In the genomic region with DNA sequence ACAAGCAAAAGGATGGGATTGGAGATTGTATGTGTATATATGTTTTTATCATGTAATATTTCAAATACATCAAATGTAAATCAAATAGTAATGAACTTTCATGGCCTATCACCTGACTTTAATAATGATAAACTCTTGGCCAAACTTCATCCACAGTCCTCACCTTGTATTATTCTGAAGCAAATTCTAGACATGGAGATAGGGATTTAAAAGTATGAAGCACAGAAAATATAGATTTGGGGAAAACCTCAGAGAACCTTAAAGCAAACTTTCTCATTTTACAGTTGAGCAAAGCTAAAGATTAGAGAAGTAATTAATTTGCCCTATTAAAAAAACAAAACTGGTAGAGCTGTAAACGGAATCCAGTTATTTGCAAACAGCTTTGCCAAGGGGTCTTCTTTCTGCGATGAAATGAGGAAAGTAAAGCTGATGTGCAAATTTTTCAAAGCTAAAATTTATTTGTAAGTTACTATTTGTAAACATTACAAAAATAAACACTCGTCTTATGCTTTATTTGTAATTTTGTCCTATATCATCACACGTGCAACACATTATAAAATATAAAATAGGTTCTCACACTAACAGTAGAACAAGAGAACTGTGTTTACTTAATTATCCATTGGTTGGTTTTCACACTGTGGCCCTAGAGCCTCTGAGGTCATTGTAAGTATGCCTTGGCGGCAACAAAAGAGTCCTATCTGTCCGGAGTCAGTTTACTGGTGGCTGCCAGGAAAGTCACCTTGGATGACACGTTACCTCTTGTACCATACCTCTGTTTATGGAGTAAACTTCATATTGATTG, we compare ENCODE assay signal across 14 cellular contexts. TPM values are rescaled to one million over a fixed set of nuclear protein-coding genes. Genes with fewer than 3 reads are reported as not detected.
DNase-seq lines count a peak whose midpoint lies in the region; ATAC-seq and TF ChIP-seq lines count a peak whose summit lies in the region.
"Had no signal": no experiment of that assay in that cellular context is flagged by ENCODE, and none has a peak within 500 bp of the region (broad histone marks: within the 10 kb centered on the region; RNA-seq: fewer than 3 reads in every experiment).

No MANE protein-coding gene starts in this region.

- ATAC-seq in CD8-positive, alpha-beta T cell, result no peak
- no peak for ATAC-seq in HG03108 (IDR thresholded peaks at IDR 0.05; ENCODE audit: unreplicated experiment)
- ATAC-seq in left colon, result no peak

- H3K4me3 ChIP-seq in CD8-positive, alpha-beta T cell (ENCODE audit: low read depth, low read length), result no peak overlapping the region
- H3K4me3 ChIP-seq in HL-60 (replicated peaks; ENCODE audit: insufficient read depth, low read length), result no peak overlapping the region
- no peak overlapping the region for H3K4me3 ChIP-seq in osteoblast (ENCODE audit: insufficient read depth, low read length)
- H3K4me3 ChIP-seq: esophagus muscularis mucosa had no signal

- peak overlapping the region; percentile 7 for H3K27ac Mint-ChIP-seq in CD8-positive, alpha-beta T cell
- peak overlapping the region; percentile 62 for H3K27ac Mint-ChIP-seq in chondrocyte (ENCODE audit: unreplicated experiment)
- H3K27ac Mint-ChIP-seq: stimulated activated naive CD8-positive, alpha-beta T cell treated with anti-CD3 and anti-CD28 coated beads, Interleukin-15, Interleukin-2, amounts not matched to agents 100 ng/mL and 50 ng/mL, for 24 hours had no signal

- no peaks in the 10 kb centered on the region for H3K9me3 ChIP-seq in CD8-positive, alpha-beta T cell (ENCODE audit: low read length)
- no peaks in the 10 kb centered on the region for H3K9me3 ChIP-seq in osteoblast (ENCODE audit: low read depth, low read length)
- H3K9me3 ChIP-seq: esophagus muscularis mucosa had no signal

- peak overlapping the region; percentile 37 for H3K4me2 ChIP-seq in osteoblast (ENCODE audit: insufficient read depth, low read length)

- DNase-seq in CD8-positive, alpha-beta T cell, result no peak
- DNase-seq in HL-60 (ENCODE audit: low read depth in 1 of 2, low spot score in 1 of 2) (no peak), chondrocyte (ENCODE audit: low spot score) (no peak), osteoblast (ENCODE audit: insufficient read length, low spot score, missing footprints) (no peak), COLO668 (lab: John Stamatoyannopoulos, UW; ENCODE audit: unreplicated experiment) (no peak), NCI-H345 treated with DMSO at 0.1 percent for 48 hours (lab: John Stamatoyannopoulos, UW; ENCODE audit: unreplicated experiment) (no peak), left colon (no peak)
- DNase-seq: NCI-H345, T-helper 9 cell had no signal

- no peaks in the 10 kb centered on the region for H3K4me1 ChIP-seq in CD8-positive, alpha-beta T cell (ENCODE audit: insufficient read depth, low read length)
- H3K4me1 ChIP-seq in osteoblast (ENCODE audit: insufficient read depth, low read length), result peaks cover 10% of the 10 kb centered on the region
- H3K4me1 ChIP-seq: esophagus muscularis mucosa had no signal

- no peak for TF ChIP-seq CTCF in CD8-positive, alpha-beta T cell (IDR thresholded peaks at IDR 0.05)
- TF ChIP-seq CTCF in HL-60 (IDR thresholded peaks at IDR 0.05; ENCODE audit: insufficient read depth, low read length) (no peak), chondrocyte (IDR thresholded peaks at IDR 0.05) (no peak), osteoblast (IDR thresholded peaks at IDR 0.05; ENCODE audit: extremely low read depth, low read depth, low read length) (no peak)

- no peaks in the 10 kb centered on the region for H3K79me2 ChIP-seq in osteoblast (ENCODE audit: insufficient read depth, low read length)

- no peaks in the 10 kb centered on the region for H3K27me3 ChIP-seq in CD8-positive, alpha-beta T cell (ENCODE audit: insufficient read depth, low read length)
- H3K27me3 ChIP-seq in HL-60 (ENCODE audit: insufficient read depth, poor library complexity, severe bottlenecking), result no peaks in the 10 kb centered on the region
- no peaks in the 10 kb centered on the region for H3K27me3 ChIP-seq in osteoblast (ENCODE audit: insufficient read depth, low read length)
- H3K27me3 ChIP-seq: esophagus muscularis mucosa had no signal

- H3K36me3 Mint-ChIP-seq in CD8-positive, alpha-beta T cell, result peaks cover 31% of the 10 kb centered on the region
- peaks cover 4% of the 10 kb centered on the region for H3K36me3 Mint-ChIP-seq in chondrocyte (ENCODE audit: low read depth)

- POLR2A ChIA-PET in CD8-positive, alpha-beta T cell (lab: Charles Lee), result no interaction called here

- H3K36me3 ChIP-seq in CD8-positive, alpha-beta T cell (ENCODE audit: insufficient read depth, low read length), result peaks cover 4% of the 10 kb centered on the region
- H3K36me3 ChIP-seq in osteoblast (ENCODE audit: insufficient read depth, low read length), result no peaks in the 10 kb centered on the region

- H3K27me3 Mint-ChIP-seq in CD8-positive, alpha-beta T cell (ENCODE audit: low read depth), result no peaks in the 10 kb centered on the region
- H3K27me3 Mint-ChIP-seq in chondrocyte (ENCODE audit: low read depth), result no peaks in the 10 kb centered on the region
- H3K27me3 Mint-ChIP-seq: activated CD4-positive, alpha-beta memory T cell treated with anti-CD3 and anti-CD28 coated beads, Interleukin-2, amount 10 ng/mL, durations not matched to agents 7 days and 5 days; stimulated activated naive CD8-positive, alpha-beta T cell treated with anti-CD3 and anti-CD28 coated beads, Interleukin-15, Interleukin-2, amounts not matched to agents 100 ng/mL and 50 ng/mL, for 24 hours had no signal

- no peak overlapping the region for H3K4me3 Mint-ChIP-seq in CD8-positive, alpha-beta T cell
- H3K4me3 Mint-ChIP-seq in chondrocyte (ENCODE audit: unreplicated experiment), result no peak overlapping the region
- H3K4me3 Mint-ChIP-seq: activated CD4-positive, alpha-beta memory T cell treated with anti-CD3 and anti-CD28 coated beads, Interleukin-2, amount 10 ng/mL, durations not matched to agents 7 days and 5 days; stimulated activated naive CD8-positive, alpha-beta T cell treated with anti-CD3 and anti-CD28 coated beads, Interleukin-15, Interleukin-2, amounts not matched to agents 100 ng/mL and 50 ng/mL, for 24 hours had no signal

- peak overlapping the region; percentile 38 for H2AFZ ChIP-seq in osteoblast (ENCODE audit: low read length)

- H4K20me1 ChIP-seq in osteoblast (ENCODE audit: insufficient read depth, low read length), result no peaks in the 10 kb centered on the region

- intact Hi-C loops in CD8-positive, alpha-beta T cell (cut with DNase I, micrococcal nuclease), result no loop called here
- intact Hi-C loops in left colon (cut with DNase I, micrococcal nuclease), result no loop called here

- CTCF ChIA-PET in CD8-positive, alpha-beta T cell (lab: Charles Lee), result no interaction called here

- H3K27ac ChIP-seq in CD8-positive, alpha-beta T cell (ENCODE audit: low read depth, low read length), result no peak overlapping the region
- H3K27ac ChIP-seq in HL-60 (replicated peaks) (peak overlapping the region; percentile 71), osteoblast (ENCODE audit: low read depth, low read length) (peak overlapping the region; percentile 87)
- H3K27ac ChIP-seq: C4-2B, esophagus muscularis mucosa had no signal

- no peaks in the 10 kb centered on the region for H3K4me1 Mint-ChIP-seq in CD8-positive, alpha-beta T cell (ENCODE audit: low read depth)
- peaks cover 19% of the 10 kb centered on the region for H3K4me1 Mint-ChIP-seq in chondrocyte (ENCODE audit: low read depth)

- H3K9me3 Mint-ChIP-seq in CD8-positive, alpha-beta T cell, result no peaks in the 10 kb centered on the region
- no peaks in the 10 kb centered on the region for H3K9me3 Mint-ChIP-seq in chondrocyte (ENCODE audit: low read depth)
- H3K9me3 Mint-ChIP-seq: activated CD4-positive, alpha-beta memory T cell treated with anti-CD3 and anti-CD28 coated beads, Interleukin-2, amount 10 ng/mL, durations not matched to agents 7 days and 5 days; stimulated activated naive CD8-positive, alpha-beta T cell treated with anti-CD3 and anti-CD28 coated beads, Interleukin-15, Interleukin-2, amounts not matched to agents 100 ng/mL and 50 ng/mL, for 24 hours had no signal

RNA-seq across cellular contexts. Expression of a gene that starts 20.0 kb away (rescaled TPM):
- under 1 TPM; 0.05 to 0.17 TPM for total RNA-seq in CD8-positive, alpha-beta T cell
- total RNA-seq in chondrocyte (1.3 to 2.1 TPM (median 2.0 TPM) in 3 replicates), osteoblast (1.8 and 2.1 TPM in 2 replicates), left colon (1 to 10 TPM in 1 of 2 donors, under 1 TPM in 1; 0.67 to 2.0 TPM)

RNA-seq across cellular contexts. Expression of a gene that starts 29.1 kb away (rescaled TPM):
- 10 to 100 TPM; 24.0 to 32.9 TPM for total RNA-seq in CD8-positive, alpha-beta T cell
- total RNA-seq in chondrocyte, result 13.3 to 15.9 TPM (median 13.7 TPM) in 3 replicates
- total RNA-seq in osteoblast, result 11.9 and 12.4 TPM in 2 replicates
- 10 to 100 TPM; 14.2 to 20.5 TPM for total RNA-seq in left colon
